In genomic region chrX:38985375-38985774, GRCh38 we compare ENCODE assay signal across 8 cellular contexts.
DNase-seq lines count a peak whose midpoint lies in the region; TF ChIP-seq lines count a peak whose summit lies in the region.

No MANE protein-coding gene starts in this region.

- BruUV-seq in Caco-2 (replicated peaks; lab: Mats Ljungman, UMichigan) = no TSS peak

- TF ChIP-seq CTCF in GM10266 (IDR thresholded peaks at IDR 0.05; ENCODE audit: control insufficient read depth, insufficient read depth, low read depth, missing control alignments) (no peak), epithelial cell of proximal tubule (conservative IDR thresholded peaks at IDR 0.05; ENCODE audit: low read depth, low read length) (peak; percentile 25), Caco-2 (IDR thresholded peaks at IDR 0.05; ENCODE audit: insufficient read depth in 1 of 2, low read depth in 1 of 2, low read length in 1 of 2, severe bottlenecking in 1 of 2, unreplicated experiment in 1 of 2) (no peak)

- no peaks in the 10 kb centered on the region for H3K36me3 Mint-ChIP-seq in Caco-2 (ENCODE audit: insufficient read depth, unreplicated experiment)

- intact Hi-C loops in Caco-2 (cut with micrococcal nuclease; ENCODE audit: unreplicated experiment) = loop anchor here (5.0 kb wide), 2 partner anchors 178 to 218 kb away; no protein-coding TSS in a partner anchor

- no peaks in the 10 kb centered on the region for H3K9me3 Mint-ChIP-seq in Caco-2 (ENCODE audit: unreplicated experiment)

- H3K27me3 ChIP-seq in MG63 (no peaks in the 10 kb centered on the region), Caco-2 (replicated peaks; ENCODE audit: control insufficient read depth, insufficient read depth, low read length) (no peaks in the 10 kb centered on the region)

- H3K27ac Mint-ChIP-seq in Caco-2 (ENCODE audit: unreplicated experiment) = no peak overlapping the region

- H3K36me3 ChIP-seq in MG63 = no peaks in the 10 kb centered on the region
- no peaks in the 10 kb centered on the region for H3K36me3 ChIP-seq in Caco-2 (ENCODE audit: control insufficient read depth, insufficient read depth, low read length)

- H3K4me1 Mint-ChIP-seq in Caco-2 (ENCODE audit: low read depth, unreplicated experiment) = peaks cover 15% of the 10 kb centered on the region

- H3K9me3 ChIP-seq in MG63 = no peaks in the 10 kb centered on the region
- no peaks in the 10 kb centered on the region for H3K9me3 ChIP-seq in Caco-2

- no peaks in the 10 kb centered on the region for H3K27me3 Mint-ChIP-seq in Caco-2 (ENCODE audit: insufficient read depth, unreplicated experiment)

- CTCF ChIA-PET in Caco-2 (lab: Charles Lee) = no interaction called here

- DNase-seq in AG08395 (ENCODE audit: low spot score) (peak; percentile 25), GM10266 (ENCODE audit: extremely low spot score) (peak; percentile 19), NCI-H526 treated with DMSO at 0.1 percent for 48 hours (lab: John Stamatoyannopoulos, UW) (peak; percentile 39), epithelial cell of proximal tubule (ENCODE audit: low read depth) (no peak), MG63 (no peak), caudate nucleus (lab: John Stamatoyannopoulos, UW) (no peak), Caco-2 (no peak), GM19238 (ENCODE audit: insufficient read length, low spot score) (no peak)

- no peak overlapping the region for H3K27ac ChIP-seq in caudate nucleus (ENCODE audit: low read depth, low read length)

- peaks cover 5% of the 10 kb centered on the region for H3K4me1 ChIP-seq in Caco-2

- H3K4me3 ChIP-seq in epithelial cell of proximal tubule (ENCODE audit: low read depth, low read length) (no peak overlapping the region), MG63 (no peak overlapping the region), Caco-2 (ENCODE audit: low read depth, low read length) (no peak overlapping the region)

- POLR2A ChIA-PET in Caco-2 (lab: Charles Lee) = no interaction called here

- H3K4me3 Mint-ChIP-seq in Caco-2 (ENCODE audit: unreplicated experiment) = no peak overlapping the region

Comparison
In these comparisons a context has a peak if more than half of its experiments do, and no peak if none do; other contexts are left out.
1. DNase-seq: peak in AG08395 (single experiment), GM10266 (single experiment) and NCI-H526 treated with DMSO at 0.1 percent for 48 hours (single experiment); none in epithelial cell of proximal tubule (single experiment), MG63 (single experiment), caudate nucleus (0 of 61), Caco-2 (0 of 2) and GM19238 (single experiment).